8 cellular contexts compared by ENCODE assay signal in the genomic region with DNA sequence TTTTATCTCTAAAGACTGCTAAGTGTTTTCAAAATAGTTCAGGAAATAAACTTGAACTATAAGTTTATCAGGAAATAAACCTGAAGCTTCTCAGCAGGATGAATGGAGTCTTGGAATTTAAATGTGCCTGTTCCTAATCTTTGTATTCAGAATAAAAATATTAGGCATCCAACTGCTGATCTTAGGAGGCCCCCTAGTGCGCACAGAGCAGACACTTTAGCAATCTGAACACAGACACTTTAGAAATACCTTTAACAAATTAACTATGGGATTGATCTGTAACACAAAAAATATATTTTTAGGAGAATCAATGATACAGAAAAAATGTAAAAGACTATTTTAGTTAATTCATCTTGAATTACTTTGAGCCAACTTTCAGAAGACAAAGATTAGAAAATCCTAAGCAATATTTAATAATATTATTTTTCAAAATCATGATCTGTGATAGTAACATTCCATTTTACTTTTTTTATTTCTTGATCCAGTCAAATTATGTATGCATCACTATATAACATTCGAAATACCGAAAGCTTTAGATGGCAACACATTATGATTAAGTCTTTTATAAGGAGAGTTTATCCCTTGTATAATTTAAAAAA.
DNase-seq lines count a peak whose midpoint lies in the region; ATAC-seq and TF ChIP-seq lines count a peak whose summit lies in the region.

No MANE protein-coding gene starts in this region.

- ATAC-seq in HG02759 (IDR thresholded peaks at IDR 0.05; ENCODE audit: unreplicated experiment) = no peak
- ATAC-seq in HG03159 (IDR thresholded peaks at IDR 0.05; ENCODE audit: unreplicated experiment) = no peak

- H3K27me3 ChIP-seq in liver (ENCODE audit: control insufficient read depth in 4 of 4, insufficient read depth in 4 of 4, low read length in 3 of 4) (no peaks in the 10 kb centered on the region), tibial artery (no peaks in the 10 kb centered on the region)

- no peak overlapping the region for H3K27ac ChIP-seq in liver (ENCODE audit: low read depth in 1 of 2, low read length in 2 of 2)
- no peak overlapping the region for H3K27ac ChIP-seq in tibial artery

- H3K9ac ChIP-seq in liver (ENCODE audit: low read depth in 1 of 2, low read length in 2 of 2) = no peak overlapping the region

- H3K36me3 ChIP-seq in liver (ENCODE audit: control insufficient read depth in 4 of 4, insufficient read depth in 3 of 4, low read depth in 1 of 4, low read length in 3 of 4) = peaks cover 0 to 3% (median 0%) of the 10 kb centered on the region in 4 donors
- no peaks in the 10 kb centered on the region for H3K36me3 ChIP-seq in tibial artery

- peak; percentile 60 for TF ChIP-seq CTCF in liver (IDR thresholded peaks at IDR 0.05; ENCODE audit: low read depth, low read length, missing input control)
- peak; percentile 69 to 77 for TF ChIP-seq CTCF in tibial artery (IDR thresholded peaks at IDR 0.05)

- H3K9me3 ChIP-seq in liver (ENCODE audit: control insufficient read depth in 4 of 4, low read length in 3 of 4) (no peaks in the 10 kb centered on the region), tibial artery (no peaks in the 10 kb centered on the region)

- intact Hi-C loops in tibial artery (cut with DNase I; ENCODE audit: low total_unique reads) = loop anchor here (5.0 to 10.0 kb wide), 2 partner anchors 420 to 672 kb away; a partner anchor contains a TSS

- WGBS in liver = 79% methylated on average over 3 of the region's 3 CpGs

- DNase-seq in DMS53 (lab: John Stamatoyannopoulos, UW) (peak; percentile 56), KBM-7 (peak; percentile 32), SK-N-DZ (ENCODE audit: low spot score) (peak; percentile 56), cerebellar cortex (ENCODE audit: low spot score) (peak; percentile 34), tibial artery (peak in 1 of 2 donors; percentile 52)

- in situ Hi-C loops in KBM-7 (cut with MboI; ENCODE audit: low pct_unique_long_range_greater_than_20kb, low sequenced_read_pairs) = no loop called here

- H3K4me3 ChIP-seq in liver (ENCODE audit: low read depth in 1 of 3, low read length in 3 of 3) = no peak overlapping the region
- no peak overlapping the region for H3K4me3 ChIP-seq in tibial artery

- H3K4me1 ChIP-seq in liver (ENCODE audit: control insufficient read depth in 4 of 4, insufficient read depth in 4 of 4, low read length in 3 of 4) = no peaks in the 10 kb centered on the region
- H3K4me1 ChIP-seq in tibial artery = peaks cover 0 to 11% (median 0%) of the 10 kb centered on the region in 4 donors

- TF ChIP-seq RAD21 in liver (IDR thresholded peaks at IDR 0.05) = peak; percentile 90 to 93

TF ChIP-seq in liver, 16 proteins besides CTCF, POLR2A, EP300 and RAD21:
- TF ChIP-seq HNF4G (IDR thresholded peaks at IDR 0.05) (no peak), HNF4A (conservative IDR thresholded peaks at IDR 0.05) (no peak), NR2F2 (IDR thresholded peaks at IDR 0.05) (no peak), GABPA (IDR thresholded peaks at IDR 0.05 in 1 of 2, conservative IDR thresholded peaks at IDR 0.05 in 1 of 2) (no peak), JUND (IDR thresholded peaks at IDR 0.05) (no peak), FOXA1 (IDR thresholded peaks at IDR 0.05) (no peak), SP1 (IDR thresholded peaks at IDR 0.05) (no peak), FOXA2 (IDR thresholded peaks at IDR 0.05) (no peak), EGR1 (IDR thresholded peaks at IDR 0.05; ENCODE audit: low read depth in 2 of 2) (no peak), RXRA (IDR thresholded peaks at IDR 0.05) (no peak), YY1 (IDR thresholded peaks at IDR 0.05) (no peak), TAF1 (conservative IDR thresholded peaks at IDR 0.05) (no peak)
- TF ChIP-seq, protein P1, sequence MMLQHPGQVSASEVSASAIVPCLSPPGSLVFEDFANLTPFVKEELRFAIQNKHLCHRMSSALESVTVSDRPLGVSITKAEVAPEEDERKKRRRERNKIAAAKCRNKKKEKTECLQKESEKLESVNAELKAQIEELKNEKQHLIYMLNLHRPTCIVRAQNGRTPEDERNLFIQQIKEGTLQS (IDR thresholded peaks at IDR 0.05) = no peak
- TF ChIP-seq, protein P2, sequence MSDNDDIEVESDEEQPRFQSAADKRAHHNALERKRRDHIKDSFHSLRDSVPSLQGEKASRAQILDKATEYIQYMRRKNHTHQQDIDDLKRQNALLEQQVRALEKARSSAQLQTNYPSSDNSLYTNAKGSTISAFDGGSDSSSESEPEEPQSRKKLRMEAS (IDR thresholded peaks at IDR 0.05) = no peak
- TF ChIP-seq, protein P3, sequence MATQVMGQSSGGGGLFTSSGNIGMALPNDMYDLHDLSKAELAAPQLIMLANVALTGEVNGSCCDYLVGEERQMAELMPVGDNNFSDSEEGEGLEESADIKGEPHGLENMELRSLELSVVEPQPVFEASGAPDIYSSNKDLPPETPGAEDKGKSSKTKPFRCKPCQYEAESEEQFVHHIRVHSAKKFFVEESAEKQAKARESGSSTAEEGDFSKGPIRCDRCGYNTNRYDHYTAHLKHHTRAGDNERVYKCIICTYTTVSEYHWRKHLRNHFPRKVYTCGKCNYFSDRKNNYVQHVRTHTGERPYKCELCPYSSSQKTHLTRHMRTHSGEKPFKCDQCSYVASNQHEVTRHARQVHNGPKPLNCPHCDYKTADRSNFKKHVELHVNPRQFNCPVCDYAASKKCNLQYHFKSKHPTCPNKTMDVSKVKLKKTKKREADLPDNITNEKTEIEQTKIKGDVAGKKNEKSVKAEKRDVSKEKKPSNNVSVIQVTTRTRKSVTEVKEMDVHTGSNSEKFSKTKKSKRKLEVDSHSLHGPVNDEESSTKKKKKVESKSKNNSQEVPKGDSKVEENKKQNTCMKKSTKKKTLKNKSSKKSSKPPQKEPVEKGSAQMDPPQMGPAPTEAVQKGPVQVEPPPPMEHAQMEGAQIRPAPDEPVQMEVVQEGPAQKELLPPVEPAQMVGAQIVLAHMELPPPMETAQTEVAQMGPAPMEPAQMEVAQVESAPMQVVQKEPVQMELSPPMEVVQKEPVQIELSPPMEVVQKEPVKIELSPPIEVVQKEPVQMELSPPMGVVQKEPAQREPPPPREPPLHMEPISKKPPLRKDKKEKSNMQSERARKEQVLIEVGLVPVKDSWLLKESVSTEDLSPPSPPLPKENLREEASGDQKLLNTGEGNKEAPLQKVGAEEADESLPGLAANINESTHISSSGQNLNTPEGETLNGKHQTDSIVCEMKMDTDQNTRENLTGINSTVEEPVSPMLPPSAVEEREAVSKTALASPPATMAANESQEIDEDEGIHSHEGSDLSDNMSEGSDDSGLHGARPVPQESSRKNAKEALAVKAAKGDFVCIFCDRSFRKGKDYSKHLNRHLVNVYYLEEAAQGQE (IDR thresholded peaks at IDR 0.05) = no peak
- TF ChIP-seq, protein P4, sequence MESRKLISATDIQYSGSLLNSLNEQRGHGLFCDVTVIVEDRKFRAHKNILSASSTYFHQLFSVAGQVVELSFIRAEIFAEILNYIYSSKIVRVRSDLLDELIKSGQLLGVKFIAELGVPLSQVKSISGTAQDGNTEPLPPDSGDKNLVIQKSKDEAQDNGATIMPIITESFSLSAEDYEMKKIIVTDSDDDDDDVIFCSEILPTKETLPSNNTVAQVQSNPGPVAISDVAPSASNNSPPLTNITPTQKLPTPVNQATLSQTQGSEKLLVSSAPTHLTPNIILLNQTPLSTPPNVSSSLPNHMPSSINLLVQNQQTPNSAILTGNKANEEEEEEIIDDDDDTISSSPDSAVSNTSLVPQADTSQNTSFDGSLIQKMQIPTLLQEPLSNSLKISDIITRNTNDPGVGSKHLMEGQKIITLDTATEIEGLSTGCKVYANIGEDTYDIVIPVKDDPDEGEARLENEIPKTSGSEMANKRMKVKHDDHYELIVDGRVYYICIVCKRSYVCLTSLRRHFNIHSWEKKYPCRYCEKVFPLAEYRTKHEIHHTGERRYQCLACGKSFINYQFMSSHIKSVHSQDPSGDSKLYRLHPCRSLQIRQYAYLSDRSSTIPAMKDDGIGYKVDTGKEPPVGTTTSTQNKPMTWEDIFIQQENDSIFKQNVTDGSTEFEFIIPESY (IDR thresholded peaks at IDR 0.05) = no peak
TF ChIP-seq in liver: peak in this region for 0.
